10 cellular contexts compared by ENCODE assay signal in the genomic region with DNA sequence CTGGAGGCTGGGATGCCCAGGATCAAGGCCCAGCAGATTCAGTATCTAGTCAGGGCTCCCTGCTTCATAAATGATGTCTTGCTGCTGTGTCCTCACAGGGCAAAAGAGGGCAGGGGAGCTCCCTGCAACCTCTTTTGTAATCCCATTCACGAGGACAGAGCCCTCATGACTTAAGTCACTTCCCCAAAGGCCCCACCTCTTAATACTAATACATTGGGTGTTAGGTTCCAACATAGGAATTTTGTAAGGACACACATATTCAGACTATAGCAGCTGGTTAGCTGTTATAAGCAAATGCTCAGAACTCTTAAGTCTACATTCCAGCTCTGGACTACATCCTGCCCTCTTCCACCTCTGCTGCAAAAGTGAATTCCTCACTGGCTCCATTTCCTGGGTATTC.
A peak's percentile ranks its signal among the peaks of the same experiment; 100 is the strongest.
DNase-seq lines count a peak whose midpoint lies in the region; ATAC-seq and TF ChIP-seq lines count a peak whose summit lies in the region.
"Had no signal": no experiment of that assay in that cellular context is flagged by ENCODE, and none has a peak within 500 bp of the region (broad histone marks: within the 10 kb centered on the region; RNA-seq: fewer than 3 reads in every experiment).

No MANE protein-coding gene starts in this region.

- H3K4me1 Mint-ChIP-seq in memory B cell: peaks cover 56% of the 10 kb centered on the region
- H3K4me1 Mint-ChIP-seq in naive thymus-derived CD8-positive, alpha-beta T cell: peaks cover 23 to 54% (median 32%) of the 10 kb centered on the region in 4 donors

- no peaks in the 10 kb centered on the region for H3K9me3 ChIP-seq in OCI-LY3 (ENCODE audit: insufficient read depth, low read length)
- H3K9me3 ChIP-seq: tibial artery had no signal

- peaks cover 99% of the 10 kb centered on the region for H3K79me2 ChIP-seq in OCI-LY3 (ENCODE audit: low read length)

- peak overlapping the region; percentile 2 for H3K27ac Mint-ChIP-seq in memory B cell
- peak overlapping the region in 4 of 10 donors; percentile 16 to 57 (median 42) for H3K27ac Mint-ChIP-seq in naive thymus-derived CD8-positive, alpha-beta T cell

- no peak for DNase-seq in memory B cell (ENCODE audit: low spot score in 2 of 2)
- no peak for DNase-seq in naive thymus-derived CD8-positive, alpha-beta T cell
- no peak for DNase-seq in NCI-H146 treated with DMSO at 0.1 percent for 48 hours (lab: John Stamatoyannopoulos, UW; ENCODE audit: unreplicated experiment)
- DNase-seq: KBM-7 had no signal

- peak overlapping the region; percentile 85 for H3K9ac ChIP-seq in OCI-LY3 (ENCODE audit: low read length)

- peaks cover 16% of the 10 kb centered on the region for H3K36me3 Mint-ChIP-seq in memory B cell
- H3K36me3 Mint-ChIP-seq in naive thymus-derived CD8-positive, alpha-beta T cell: peaks cover 0 to 41% (median 3%) of the 10 kb centered on the region in 3 donors

- no peak overlapping the region for H2AFZ ChIP-seq in OCI-LY3 (ENCODE audit: low read depth, low read length)

- TF ChIP-seq POLR2A in GM18505 (IDR thresholded peaks at IDR 0.05; ENCODE audit: borderline replicate concordance, extremely low read depth, insufficient read depth, insufficient read length): peak; percentile 61

- POLR2A ChIA-PET in naive thymus-derived CD8-positive, alpha-beta T cell (lab: Charles Lee): interaction anchor here (0.7 to 1.1 kb wide), 4 partner anchors 9 to 143 kb away, joined by 3 read pairs; no protein-coding TSS in a partner anchor

- peaks cover 10% of the 10 kb centered on the region; the same call in 1 of the 2 replicates for H4K20me1 ChIP-seq in OCI-LY3 (ENCODE audit: insufficient read depth, low read length)

- H3K4me3 Mint-ChIP-seq in memory B cell: no peak overlapping the region
- H3K4me3 Mint-ChIP-seq in naive thymus-derived CD8-positive, alpha-beta T cell: no peak overlapping the region

- 0 out of 2 replicates have a peak overlapping the region, but pooled peaks have one; percentile 10 for H3K4me3 ChIP-seq in OCI-LY3 (ENCODE audit: low read length)
- H3K4me3 ChIP-seq: tibial artery had no signal

- no peaks in the 10 kb centered on the region for H3K9me3 Mint-ChIP-seq in memory B cell
- no peaks in the 10 kb centered on the region for H3K9me3 Mint-ChIP-seq in naive thymus-derived CD8-positive, alpha-beta T cell

- H3K4me2 ChIP-seq in OCI-LY3 (ENCODE audit: low read length): peak overlapping the region; percentile 62

- peaks cover 88% of the 10 kb centered on the region for H3K4me1 ChIP-seq in OCI-LY3 (ENCODE audit: low read length)

- H3K27me3 Mint-ChIP-seq in memory B cell: no peaks in the 10 kb centered on the region
- no peaks in the 10 kb centered on the region for H3K27me3 Mint-ChIP-seq in naive thymus-derived CD8-positive, alpha-beta T cell

- peaks cover 58% of the 10 kb centered on the region for H3K36me3 ChIP-seq in OCI-LY3 (replicated peaks; ENCODE audit: low read depth, low read length)

- 0 out of 2 replicates have a peak, but pooled peaks have one; percentile 16 for TF ChIP-seq CTCF in OCI-LY3 (IDR thresholded peaks at IDR 0.05; ENCODE audit: low read depth, low read length)

- H3K27ac ChIP-seq in OCI-LY3 (ENCODE audit: low read length): peak overlapping the region; percentile 97
- H3K27ac ChIP-seq: tibial artery had no signal

- no peaks in the 10 kb centered on the region for H3K27me3 ChIP-seq in OCI-LY3 (ENCODE audit: low read depth, low read length)
- H3K27me3 ChIP-seq: tibial artery had no signal

- peak; percentile 24 for ATAC-seq in GM18505 (IDR thresholded peaks at IDR 0.05; ENCODE audit: unreplicated experiment)
- peak; percentile 18 for ATAC-seq in GM21529 (IDR thresholded peaks at IDR 0.05; ENCODE audit: unreplicated experiment)
- ATAC-seq in memory B cell (ENCODE audit: low read depth): peak; percentile 63
- no peak for ATAC-seq in naive thymus-derived CD8-positive, alpha-beta T cell
- ATAC-seq in HG02571 (IDR thresholded peaks at IDR 0.05; ENCODE audit: unreplicated experiment): no peak
- ATAC-seq: Right ventricle myocardium inferior had no signal

Comparison
In these comparisons a context has a peak if more than half of its experiments do, and no peak if none do; other contexts are left out.
1. ATAC-seq: peak in GM18505 (single experiment), GM21529 (single experiment) and memory B cell (single experiment); none in naive thymus-derived CD8-positive, alpha-beta T cell (0 of 2) and HG02571 (single experiment).